1 cellular context compared by ENCODE assay signal in the genomic region with DNA sequence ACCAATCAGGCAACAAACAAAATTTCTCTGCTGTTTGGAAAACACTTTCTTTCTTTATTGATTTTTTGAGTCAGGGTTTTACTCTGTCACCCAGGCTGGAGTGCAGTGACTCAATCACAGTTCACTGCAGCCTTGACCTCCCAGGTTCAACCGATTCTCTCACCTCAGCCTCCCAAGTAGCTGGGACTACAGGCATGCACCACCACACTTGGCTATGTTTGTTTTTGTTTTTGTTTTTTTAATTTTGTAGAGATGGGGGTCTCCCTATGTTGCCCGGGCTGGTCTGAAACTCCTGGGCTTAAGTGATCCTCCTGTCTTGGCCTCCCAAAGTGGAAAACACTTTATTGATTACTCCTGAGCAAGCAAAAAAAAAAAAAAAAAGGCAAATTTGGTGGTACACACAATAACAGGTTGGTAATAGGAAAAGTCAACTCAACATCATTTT.
TF ChIP-seq lines count a peak whose summit lies in the region.

No MANE protein-coding gene starts in this region.

TF ChIP-seq in HepG2, 621 proteins besides CTCF, POLR2A, EP300 and RAD21 (continued from another document and continues in another):
- TF ChIP-seq, protein P1, sequence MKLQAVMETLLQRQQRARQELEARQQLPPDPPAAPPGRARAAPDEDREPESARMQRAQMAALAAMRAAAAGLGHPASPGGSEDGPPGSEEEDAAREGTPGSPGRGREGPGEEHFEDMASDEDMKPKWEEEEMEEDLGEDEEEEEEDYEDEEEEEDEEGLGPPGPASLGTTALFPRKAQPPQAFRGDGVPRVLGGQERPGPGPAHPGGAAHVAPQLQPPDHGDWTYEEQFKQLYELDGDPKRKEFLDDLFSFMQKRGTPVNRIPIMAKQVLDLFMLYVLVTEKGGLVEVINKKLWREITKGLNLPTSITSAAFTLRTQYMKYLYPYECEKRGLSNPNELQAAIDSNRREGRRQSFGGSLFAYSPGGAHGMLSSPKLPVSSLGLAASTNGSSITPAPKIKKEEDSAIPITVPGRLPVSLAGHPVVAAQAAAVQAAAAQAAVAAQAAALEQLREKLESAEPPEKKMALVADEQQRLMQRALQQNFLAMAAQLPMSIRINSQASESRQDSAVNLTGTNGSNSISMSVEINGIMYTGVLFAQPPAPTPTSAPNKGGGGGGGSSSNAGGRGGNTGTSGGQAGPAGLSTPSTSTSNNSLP (IDR thresholded peaks at IDR 0.05; ENCODE audit: low read depth, low read length), result no peak
- TF ChIP-seq MXD4 (CRISPR knock-in tag; IDR thresholded peaks at IDR 0.05) (no peak), RFX5 (IDR thresholded peaks at IDR 0.05; ENCODE audit: low read depth, low read length) (no peak), TP53 (CRISPR knock-in tag; conservative IDR thresholded peaks at IDR 0.05) (0 out of 2 replicates have a peak, but pooled peaks have one; percentile 71), RORA (CRISPR knock-in tag; IDR thresholded peaks at IDR 0.05) (no peak), SRSF1 (optimal IDR thresholded peaks at IDR 0.05; ENCODE audit: low read depth, low read length) (no peak), REXO4 (CRISPR knock-in tag; IDR thresholded peaks at IDR 0.05; ENCODE audit: borderline replicate concordance) (no peak), PHF8 (CRISPR knock-in tag; IDR thresholded peaks at IDR 0.05) (no peak), ZNF569 (CRISPR knock-in tag; IDR thresholded peaks at IDR 0.05; ENCODE audit: borderline replicate concordance) (no peak), RXRB (CRISPR knock-in tag; IDR thresholded peaks at IDR 0.05; ENCODE audit: borderline replicate concordance) (peak; percentile 95), MEF2D (CRISPR knock-in tag; IDR thresholded peaks at IDR 0.05) (no peak; the same call in 1 of the 2 replicates), KMT2A (CRISPR knock-in tag; IDR thresholded peaks at IDR 0.05) (no peak), STAG1 (CRISPR knock-in tag; IDR thresholded peaks at IDR 0.05) (peak; percentile 27; the same call in 1 of the 2 replicates), SIX4 (CRISPR knock-in tag; IDR thresholded peaks at IDR 0.05) (peak; percentile 33; the same call in 1 of the 2 replicates), CCDC6 (CRISPR knock-in tag; IDR thresholded peaks at IDR 0.05) (no peak), ZNF563 (CRISPR knock-in tag; IDR thresholded peaks at IDR 0.05) (peak; percentile 34; the same call in 1 of the 2 replicates), ZNF333 (CRISPR knock-in tag; IDR thresholded peaks at IDR 0.05; ENCODE audit: borderline replicate concordance) (no peak), MIER3 (CRISPR knock-in tag; IDR thresholded peaks at IDR 0.05; ENCODE audit: borderline replicate concordance) (peak; percentile 69; the same call in 1 of the 2 replicates), ZNF781 (CRISPR knock-in tag; IDR thresholded peaks at IDR 0.05; ENCODE audit: borderline replicate concordance, not compliant biosample characterization) (no peak), POLR2G (IDR thresholded peaks at IDR 0.05; ENCODE audit: low read depth, low read length) (no peak), HMG20B (CRISPR knock-in tag; conservative IDR thresholded peaks at IDR 0.05) (no peak), ZNF556 (CRISPR knock-in tag; IDR thresholded peaks at IDR 0.05; ENCODE audit: borderline replicate concordance) (no peak), ZNF761 (CRISPR knock-in tag; conservative IDR thresholded peaks at IDR 0.05) (no peak), FOXK1 (CRISPR knock-in tag; IDR thresholded peaks at IDR 0.05; ENCODE audit: borderline replicate concordance, low read depth) (peak; percentile 82), NR2C2 (CRISPR knock-in tag; IDR thresholded peaks at IDR 0.05; ENCODE audit: borderline replicate concordance) (peak; percentile 92), SOX5 (CRISPR knock-in tag; IDR thresholded peaks at IDR 0.05; ENCODE audit: borderline replicate concordance) (peak; percentile 64; the same call in 1 of the 2 replicates), ZIK1 (CRISPR knock-in tag; IDR thresholded peaks at IDR 0.05; ENCODE audit: borderline replicate concordance, low read depth) (no peak)
- TF ChIP-seq, protein P2, sequence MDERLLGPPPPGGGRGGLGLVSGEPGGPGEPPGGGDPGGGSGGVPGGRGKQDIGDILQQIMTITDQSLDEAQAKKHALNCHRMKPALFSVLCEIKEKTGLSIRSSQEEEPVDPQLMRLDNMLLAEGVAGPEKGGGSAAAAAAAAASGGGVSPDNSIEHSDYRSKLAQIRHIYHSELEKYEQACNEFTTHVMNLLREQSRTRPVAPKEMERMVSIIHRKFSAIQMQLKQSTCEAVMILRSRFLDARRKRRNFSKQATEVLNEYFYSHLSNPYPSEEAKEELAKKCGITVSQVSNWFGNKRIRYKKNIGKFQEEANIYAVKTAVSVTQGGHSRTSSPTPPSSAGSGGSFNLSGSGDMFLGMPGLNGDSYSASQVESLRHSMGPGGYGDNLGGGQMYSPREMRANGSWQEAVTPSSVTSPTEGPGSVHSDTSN (CRISPR knock-in tag; IDR thresholded peaks at IDR 0.05), result no peak
- TF ChIP-seq, protein P3, sequence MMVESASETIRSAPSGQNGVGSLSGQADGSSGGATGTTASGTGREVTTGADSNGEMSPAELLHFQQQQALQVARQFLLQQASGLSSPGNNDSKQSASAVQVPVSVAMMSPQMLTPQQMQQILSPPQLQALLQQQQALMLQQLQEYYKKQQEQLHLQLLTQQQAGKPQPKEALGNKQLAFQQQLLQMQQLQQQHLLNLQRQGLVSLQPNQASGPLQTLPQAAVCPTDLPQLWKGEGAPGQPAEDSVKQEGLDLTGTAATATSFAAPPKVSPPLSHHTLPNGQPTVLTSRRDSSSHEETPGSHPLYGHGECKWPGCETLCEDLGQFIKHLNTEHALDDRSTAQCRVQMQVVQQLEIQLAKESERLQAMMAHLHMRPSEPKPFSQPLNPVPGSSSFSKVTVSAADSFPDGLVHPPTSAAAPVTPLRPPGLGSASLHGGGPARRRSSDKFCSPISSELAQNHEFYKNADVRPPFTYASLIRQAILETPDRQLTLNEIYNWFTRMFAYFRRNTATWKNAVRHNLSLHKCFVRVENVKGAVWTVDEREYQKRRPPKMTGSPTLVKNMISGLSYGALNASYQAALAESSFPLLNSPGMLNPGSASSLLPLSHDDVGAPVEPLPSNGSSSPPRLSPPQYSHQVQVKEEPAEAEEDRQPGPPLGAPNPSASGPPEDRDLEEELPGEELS (CRISPR knock-in tag; IDR thresholded peaks at IDR 0.05), result peak; percentile 83
- TF ChIP-seq, protein P4, sequence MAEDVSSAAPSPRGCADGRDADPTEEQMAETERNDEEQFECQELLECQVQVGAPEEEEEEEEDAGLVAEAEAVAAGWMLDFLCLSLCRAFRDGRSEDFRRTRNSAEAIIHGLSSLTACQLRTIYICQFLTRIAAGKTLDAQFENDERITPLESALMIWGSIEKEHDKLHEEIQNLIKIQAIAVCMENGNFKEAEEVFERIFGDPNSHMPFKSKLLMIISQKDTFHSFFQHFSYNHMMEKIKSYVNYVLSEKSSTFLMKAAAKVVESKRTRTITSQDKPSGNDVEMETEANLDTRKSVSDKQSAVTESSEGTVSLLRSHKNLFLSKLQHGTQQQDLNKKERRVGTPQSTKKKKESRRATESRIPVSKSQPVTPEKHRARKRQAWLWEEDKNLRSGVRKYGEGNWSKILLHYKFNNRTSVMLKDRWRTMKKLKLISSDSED (CRISPR knock-in tag; IDR thresholded peaks at IDR 0.05), result no peak
- TF ChIP-seq, protein P5, sequence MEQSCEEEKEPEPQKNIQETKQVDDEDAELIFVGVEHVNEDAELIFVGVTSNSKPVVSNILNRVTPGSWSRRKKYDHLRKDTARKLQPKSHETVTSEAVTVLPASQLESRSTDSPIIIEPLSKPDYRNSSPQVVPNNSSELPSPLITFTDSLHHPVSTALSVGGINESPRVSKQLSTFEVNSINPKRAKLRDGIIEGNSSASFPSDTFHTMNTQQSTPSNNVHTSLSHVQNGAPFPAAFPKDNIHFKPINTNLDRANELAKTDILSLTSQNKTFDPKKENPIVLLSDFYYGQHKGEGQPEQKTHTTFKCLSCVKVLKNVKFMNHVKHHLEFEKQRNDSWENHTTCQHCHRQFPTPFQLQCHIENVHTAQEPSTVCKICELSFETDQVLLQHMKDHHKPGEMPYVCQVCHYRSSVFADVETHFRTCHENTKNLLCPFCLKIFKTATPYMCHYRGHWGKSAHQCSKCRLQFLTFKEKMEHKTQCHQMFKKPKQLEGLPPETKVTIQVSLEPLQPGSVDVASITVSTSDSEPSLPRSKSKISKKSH (CRISPR knock-in tag; IDR thresholded peaks at IDR 0.05; ENCODE audit: borderline replicate concordance), result no peak
- TF ChIP-seq, protein P6, sequence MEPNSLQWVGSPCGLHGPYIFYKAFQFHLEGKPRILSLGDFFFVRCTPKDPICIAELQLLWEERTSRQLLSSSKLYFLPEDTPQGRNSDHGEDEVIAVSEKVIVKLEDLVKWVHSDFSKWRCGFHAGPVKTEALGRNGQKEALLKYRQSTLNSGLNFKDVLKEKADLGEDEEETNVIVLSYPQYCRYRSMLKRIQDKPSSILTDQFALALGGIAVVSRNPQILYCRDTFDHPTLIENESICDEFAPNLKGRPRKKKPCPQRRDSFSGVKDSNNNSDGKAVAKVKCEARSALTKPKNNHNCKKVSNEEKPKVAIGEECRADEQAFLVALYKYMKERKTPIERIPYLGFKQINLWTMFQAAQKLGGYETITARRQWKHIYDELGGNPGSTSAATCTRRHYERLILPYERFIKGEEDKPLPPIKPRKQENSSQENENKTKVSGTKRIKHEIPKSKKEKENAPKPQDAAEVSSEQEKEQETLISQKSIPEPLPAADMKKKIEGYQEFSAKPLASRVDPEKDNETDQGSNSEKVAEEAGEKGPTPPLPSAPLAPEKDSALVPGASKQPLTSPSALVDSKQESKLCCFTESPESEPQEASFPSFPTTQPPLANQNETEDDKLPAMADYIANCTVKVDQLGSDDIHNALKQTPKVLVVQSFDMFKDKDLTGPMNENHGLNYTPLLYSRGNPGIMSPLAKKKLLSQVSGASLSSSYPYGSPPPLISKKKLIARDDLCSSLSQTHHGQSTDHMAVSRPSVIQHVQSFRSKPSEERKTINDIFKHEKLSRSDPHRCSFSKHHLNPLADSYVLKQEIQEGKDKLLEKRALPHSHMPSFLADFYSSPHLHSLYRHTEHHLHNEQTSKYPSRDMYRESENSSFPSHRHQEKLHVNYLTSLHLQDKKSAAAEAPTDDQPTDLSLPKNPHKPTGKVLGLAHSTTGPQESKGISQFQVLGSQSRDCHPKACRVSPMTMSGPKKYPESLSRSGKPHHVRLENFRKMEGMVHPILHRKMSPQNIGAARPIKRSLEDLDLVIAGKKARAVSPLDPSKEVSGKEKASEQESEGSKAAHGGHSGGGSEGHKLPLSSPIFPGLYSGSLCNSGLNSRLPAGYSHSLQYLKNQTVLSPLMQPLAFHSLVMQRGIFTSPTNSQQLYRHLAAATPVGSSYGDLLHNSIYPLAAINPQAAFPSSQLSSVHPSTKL (CRISPR knock-in tag; IDR thresholded peaks at IDR 0.05), result peak; percentile 94
- TF ChIP-seq, protein P7, sequence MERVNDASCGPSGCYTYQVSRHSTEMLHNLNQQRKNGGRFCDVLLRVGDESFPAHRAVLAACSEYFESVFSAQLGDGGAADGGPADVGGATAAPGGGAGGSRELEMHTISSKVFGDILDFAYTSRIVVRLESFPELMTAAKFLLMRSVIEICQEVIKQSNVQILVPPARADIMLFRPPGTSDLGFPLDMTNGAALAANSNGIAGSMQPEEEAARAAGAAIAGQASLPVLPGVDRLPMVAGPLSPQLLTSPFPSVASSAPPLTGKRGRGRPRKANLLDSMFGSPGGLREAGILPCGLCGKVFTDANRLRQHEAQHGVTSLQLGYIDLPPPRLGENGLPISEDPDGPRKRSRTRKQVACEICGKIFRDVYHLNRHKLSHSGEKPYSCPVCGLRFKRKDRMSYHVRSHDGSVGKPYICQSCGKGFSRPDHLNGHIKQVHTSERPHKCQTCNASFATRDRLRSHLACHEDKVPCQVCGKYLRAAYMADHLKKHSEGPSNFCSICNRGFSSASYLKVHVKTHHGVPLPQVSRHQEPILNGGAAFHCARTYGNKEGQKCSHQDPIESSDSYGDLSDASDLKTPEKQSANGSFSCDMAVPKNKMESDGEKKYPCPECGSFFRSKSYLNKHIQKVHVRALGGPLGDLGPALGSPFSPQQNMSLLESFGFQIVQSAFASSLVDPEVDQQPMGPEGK (CRISPR knock-in tag; IDR thresholded peaks at IDR 0.05), result peak; percentile 35; the same call in 1 of the 2 replicates
- TF ChIP-seq, protein P8, sequence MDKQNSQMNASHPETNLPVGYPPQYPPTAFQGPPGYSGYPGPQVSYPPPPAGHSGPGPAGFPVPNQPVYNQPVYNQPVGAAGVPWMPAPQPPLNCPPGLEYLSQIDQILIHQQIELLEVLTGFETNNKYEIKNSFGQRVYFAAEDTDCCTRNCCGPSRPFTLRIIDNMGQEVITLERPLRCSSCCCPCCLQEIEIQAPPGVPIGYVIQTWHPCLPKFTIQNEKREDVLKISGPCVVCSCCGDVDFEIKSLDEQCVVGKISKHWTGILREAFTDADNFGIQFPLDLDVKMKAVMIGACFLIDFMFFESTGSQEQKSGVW (CRISPR knock-in tag; IDR thresholded peaks at IDR 0.05; ENCODE audit: borderline replicate concordance), result no peak
- TF ChIP-seq, protein P9, sequence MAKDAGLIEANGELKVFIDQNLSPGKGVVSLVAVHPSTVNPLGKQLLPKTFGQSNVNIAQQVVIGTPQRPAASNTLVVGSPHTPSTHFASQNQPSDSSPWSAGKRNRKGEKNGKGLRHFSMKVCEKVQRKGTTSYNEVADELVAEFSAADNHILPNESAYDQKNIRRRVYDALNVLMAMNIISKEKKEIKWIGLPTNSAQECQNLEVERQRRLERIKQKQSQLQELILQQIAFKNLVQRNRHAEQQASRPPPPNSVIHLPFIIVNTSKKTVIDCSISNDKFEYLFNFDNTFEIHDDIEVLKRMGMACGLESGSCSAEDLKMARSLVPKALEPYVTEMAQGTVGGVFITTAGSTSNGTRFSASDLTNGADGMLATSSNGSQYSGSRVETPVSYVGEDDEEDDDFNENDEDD (CRISPR knock-in tag; IDR thresholded peaks at IDR 0.05; ENCODE audit: borderline replicate concordance), result no peak
- TF ChIP-seq, protein P10, sequence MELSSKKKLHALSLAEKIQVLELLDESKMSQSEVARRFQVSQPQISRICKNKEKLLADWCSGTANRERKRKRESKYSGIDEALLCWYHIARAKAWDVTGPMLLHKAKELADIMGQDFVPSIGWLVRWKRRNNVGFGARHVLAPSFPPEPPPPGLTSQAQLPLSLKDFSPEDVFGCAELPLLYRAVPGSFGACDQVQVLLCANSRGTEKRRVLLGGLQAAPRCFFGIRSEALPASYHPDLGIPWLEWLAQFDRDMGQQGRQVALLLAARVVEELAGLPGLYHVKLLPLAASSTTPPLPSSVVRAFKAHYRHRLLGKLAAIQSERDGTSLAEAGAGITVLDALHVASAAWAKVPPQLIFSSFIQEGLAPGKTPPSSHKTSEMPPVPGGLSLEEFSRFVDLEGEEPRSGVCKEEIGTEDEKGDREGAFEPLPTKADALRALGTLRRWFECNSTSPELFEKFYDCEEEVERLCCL (CRISPR knock-in tag; IDR thresholded peaks at IDR 0.05; ENCODE audit: borderline replicate concordance), result no peak
- TF ChIP-seq, protein P11, sequence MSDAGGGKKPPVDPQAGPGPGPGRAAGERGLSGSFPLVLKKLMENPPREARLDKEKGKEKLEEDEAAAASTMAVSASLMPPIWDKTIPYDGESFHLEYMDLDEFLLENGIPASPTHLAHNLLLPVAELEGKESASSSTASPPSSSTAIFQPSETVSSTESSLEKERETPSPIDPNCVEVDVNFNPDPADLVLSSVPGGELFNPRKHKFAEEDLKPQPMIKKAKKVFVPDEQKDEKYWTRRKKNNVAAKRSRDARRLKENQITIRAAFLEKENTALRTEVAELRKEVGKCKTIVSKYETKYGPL (CRISPR knock-in tag; IDR thresholded peaks at IDR 0.05), result no peak
- TF ChIP-seq, protein P12, sequence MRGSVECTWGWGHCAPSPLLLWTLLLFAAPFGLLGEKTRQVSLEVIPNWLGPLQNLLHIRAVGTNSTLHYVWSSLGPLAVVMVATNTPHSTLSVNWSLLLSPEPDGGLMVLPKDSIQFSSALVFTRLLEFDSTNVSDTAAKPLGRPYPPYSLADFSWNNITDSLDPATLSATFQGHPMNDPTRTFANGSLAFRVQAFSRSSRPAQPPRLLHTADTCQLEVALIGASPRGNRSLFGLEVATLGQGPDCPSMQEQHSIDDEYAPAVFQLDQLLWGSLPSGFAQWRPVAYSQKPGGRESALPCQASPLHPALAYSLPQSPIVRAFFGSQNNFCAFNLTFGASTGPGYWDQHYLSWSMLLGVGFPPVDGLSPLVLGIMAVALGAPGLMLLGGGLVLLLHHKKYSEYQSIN (CRISPR knock-in tag; IDR thresholded peaks at IDR 0.05; ENCODE audit: borderline replicate concordance), result no peak
